Comparison of ENCODE assay signal across 18 cellular contexts in genomic region chr10:101919026-101919784, GRCh38.
DNase-seq lines count a peak whose midpoint lies in the region; ATAC-seq, FAIRE-seq and TF ChIP-seq lines count a peak whose summit lies in the region.
"Had no signal": no experiment of that assay in that cellular context is flagged by ENCODE, and none has a peak within 500 bp of the region (broad histone marks: within the 10 kb centered on the region; RNA-seq: fewer than 3 reads in every experiment).

No MANE protein-coding gene starts in this region.

- no peak overlapping the region for H3K4me3 ChIP-seq in right cardiac atrium (ENCODE audit: low read length)
- no peak overlapping the region for H3K4me3 ChIP-seq in H1 (ENCODE audit: extremely low read depth in 1 of 4, insufficient read depth in 2 of 4, low read depth in 3 of 4, low read length in 4 of 4)
- no peak overlapping the region for H3K4me3 ChIP-seq in neuronal stem cell (ENCODE audit: low read length in 2 of 2)
- H3K4me3 ChIP-seq in OCI-LY7 (ENCODE audit: low read depth, low read length, poor library complexity, severe bottlenecking): no peak overlapping the region
- H3K4me3 ChIP-seq: Peyer's patch had no signal

- H2AFZ ChIP-seq in H1 (ENCODE audit: low read length) (peak overlapping the region; percentile 25; the same call in 1 of the 2 replicates), neuronal stem cell (ENCODE audit: low read length) (no peak overlapping the region), OCI-LY7 (ENCODE audit: low read length) (no peak overlapping the region)

- H2BK20ac ChIP-seq in H1 (ENCODE audit: low read length): no peak overlapping the region

- H2BK15ac ChIP-seq in H1 (ENCODE audit: low read length) (no peak overlapping the region), neuronal stem cell (ENCODE audit: low read length) (no peak overlapping the region)

- no peak overlapping the region for H2BK120ac ChIP-seq in H1 (replicated peaks; ENCODE audit: low read depth, low read length)
- H2BK120ac ChIP-seq in neuronal stem cell (ENCODE audit: low read depth, low read length): no peak overlapping the region

- intact Hi-C loops in right cardiac atrium (cut with DNase I): no loop called here
- intact Hi-C loops in cardiac septum (cut with DNase I): no loop called here
- intact Hi-C loops in OCI-LY7 (cut with micrococcal nuclease; ENCODE audit: unreplicated experiment): no loop called here

- no peak overlapping the region for H3K4ac ChIP-seq in H1 (replicated peaks; ENCODE audit: insufficient read length, low read depth, low read length)
- no peak overlapping the region for H3K4ac ChIP-seq in neuronal stem cell (ENCODE audit: low read length)

- CTCF ChIA-PET in H1 (lab: Charles Lee; ENCODE audit: partially characterized antibody) (interaction anchor here (0.8 to 2.6 kb wide), 5 partner anchors 12 to 154 kb away, joined by 3 to 10 read pairs (median 4); no protein-coding TSS in a partner anchor), OCI-LY7 (lab: Charles Lee; ENCODE audit: unreplicated experiment) (no interaction called here)

- H3K4me2 ChIP-seq in H1 (ENCODE audit: insufficient read depth in 1 of 2, low read depth in 2 of 2, low read length in 2 of 2): peak overlapping the region; percentile 26 to 52; a peak in 2 of 4 replicates
- H3K4me2 ChIP-seq in neuronal stem cell (ENCODE audit: insufficient read depth, low read length, poor library complexity, severe bottlenecking): no peak overlapping the region
- H3K4me2 ChIP-seq in OCI-LY7 (ENCODE audit: low read length): no peak overlapping the region

- H3K79me2 ChIP-seq in H1 (ENCODE audit: control insufficient read depth in 1 of 2, insufficient read depth in 2 of 2, low read length in 2 of 2): no peaks in the 10 kb centered on the region
- H3K79me2 ChIP-seq in OCI-LY7 (ENCODE audit: insufficient read depth, low read depth, low read length): no peaks in the 10 kb centered on the region

- H3K23ac ChIP-seq in H1 (ENCODE audit: insufficient read length): no peak overlapping the region
- no peak overlapping the region for H3K23ac ChIP-seq in neuronal stem cell (ENCODE audit: low read depth, low read length, poor library complexity)

- no peaks in the 10 kb centered on the region for H3K23me2 ChIP-seq in H1 (ENCODE audit: low read depth, low read length)

- H4K5ac ChIP-seq in H1 (ENCODE audit: insufficient read length, low read depth, low read length): no peak overlapping the region

- H4K8ac ChIP-seq in H1 (ENCODE audit: extremely low read depth, insufficient read depth, low read length): no peak overlapping the region
- no peak overlapping the region for H4K8ac ChIP-seq in neuronal stem cell (ENCODE audit: low read depth, low read length)

- peak; percentile 50 for FAIRE-seq in H1 (lab: Jason Lieb, UNC)
- FAIRE-seq: A204.1, D721Med, HTR-8/SVneo had no signal

- no peaks in the 10 kb centered on the region for H3K36me3 ChIP-seq in H1 (ENCODE audit: control insufficient read depth in 2 of 4, insufficient read depth in 4 of 4, low read length in 3 of 4)
- H3K36me3 ChIP-seq in neuronal stem cell (replicated peaks in 1 of 2; ENCODE audit: control insufficient read depth in 2 of 2, insufficient read depth in 2 of 2, low read length in 2 of 2): peaks cover 0 to 1% of the 10 kb centered on the region in 2 donors
- H3K36me3 ChIP-seq in OCI-LY7 (ENCODE audit: insufficient read depth, low read length): no peaks in the 10 kb centered on the region
- H3K36me3 ChIP-seq: Peyer's patch had no signal

- H4K91ac ChIP-seq in H1 (replicated peaks; ENCODE audit: insufficient read length, low read length): no peak overlapping the region
- H4K91ac ChIP-seq in neuronal stem cell (ENCODE audit: low read depth, low read length, poor library complexity): no peak overlapping the region

- no peak for TF ChIP-seq EP300 in H1 (IDR thresholded peaks at IDR 0.05; ENCODE audit: borderline replicate concordance in 1 of 2, low read depth in 2 of 2, low read length in 2 of 2)

- H3K9ac ChIP-seq in H1 (replicated peaks in 1 of 4; ENCODE audit: extremely low read depth in 1 of 4, low read depth in 3 of 4, low read length in 3 of 4) (no peak overlapping the region), neuronal stem cell (ENCODE audit: low read depth, low read length, poor library complexity) (no peak overlapping the region)

- H3K4me1 ChIP-seq in right cardiac atrium (ENCODE audit: control insufficient read depth, insufficient read depth, low read length) (peaks cover 4% of the 10 kb centered on the region), H1 (replicated peaks in 1 of 4; ENCODE audit: control insufficient read depth in 3 of 4, insufficient read depth in 4 of 4, low read length in 3 of 4) (peaks cover 0 to 7% (median 6%) of the 10 kb centered on the region in 4 experiments; a peak in 4 of 7 replicates), neuronal stem cell (ENCODE audit: control insufficient read depth in 2 of 2, insufficient read depth in 1 of 2, low read depth in 1 of 2, low read length in 2 of 2) (peaks cover 0 to 6% of the 10 kb centered on the region in 2 donors), OCI-LY7 (ENCODE audit: insufficient read depth, low read length, poor library complexity, severe bottlenecking) (no peaks in the 10 kb centered on the region)
- H3K4me1 ChIP-seq: Peyer's patch had no signal

- H3K27me3 ChIP-seq in right cardiac atrium (ENCODE audit: control insufficient read depth, insufficient read depth) (no peaks in the 10 kb centered on the region), H1 (replicated peaks in 1 of 4; ENCODE audit: control insufficient read depth in 3 of 4, extremely low read depth in 1 of 4, insufficient read depth in 3 of 4, low read length in 3 of 4) (no peaks in the 10 kb centered on the region), neuronal stem cell (ENCODE audit: control insufficient read depth in 3 of 3, insufficient read depth in 3 of 3, low read depth in 1 of 3, low read length in 3 of 3) (no peaks in the 10 kb centered on the region)
- H3K27me3 ChIP-seq: Peyer's patch had no signal

- no peak overlapping the region for H2AK5ac ChIP-seq in H1 (ENCODE audit: low read depth, low read length)
- H2AK5ac ChIP-seq in neuronal stem cell (ENCODE audit: low read depth, low read length): no peak overlapping the region

- H4K20me1 ChIP-seq in H1 (replicated peaks in 1 of 2; ENCODE audit: control insufficient read depth in 1 of 2, insufficient read depth in 2 of 2, low read length in 2 of 2): no peaks in the 10 kb centered on the region
- no peaks in the 10 kb centered on the region for H4K20me1 ChIP-seq in OCI-LY7 (ENCODE audit: insufficient read depth, low read length)

- H3K9me2 ChIP-seq in OCI-LY7 (ENCODE audit: insufficient read depth, low read length): no peaks in the 10 kb centered on the region

- H3K27ac ChIP-seq in right cardiac atrium (ENCODE audit: low read length) (peak overlapping the region; percentile 31), H1 (ENCODE audit: low read depth, low read length) (no peak overlapping the region), neuronal stem cell (replicated peaks; ENCODE audit: low read length) (peak overlapping the region; percentile 3), OCI-LY7 (ENCODE audit: low read depth, low read length, poor library complexity, severe bottlenecking) (no peak overlapping the region)
- H3K27ac ChIP-seq: Peyer's patch had no signal

- no peak for DNase-seq in right cardiac atrium
- DNase-seq in cardiac septum (ENCODE audit: low spot score): no peak
- DNase-seq in H1 (ENCODE audit: low read depth in 1 of 2, low spot score in 2 of 2): no peak
- no peak for DNase-seq in neuronal stem cell (ENCODE audit: low spot score)
- no peak for DNase-seq in OCI-LY7 (ENCODE audit: low spot score)
- no peak for DNase-seq in UCSD-AML1 (lab: John Stamatoyannopoulos, UW; ENCODE audit: unreplicated experiment)
- DNase-seq in DMS153 (lab: John Stamatoyannopoulos, UW): no peak
- DNase-seq: H7, NCI-H1105, NCI-H146, NCI-H2029, NCI-H226, NCI-H510A treated with DMSO at 0.1 percent for 48 hours, NCI-H82, Peyer's patch had no signal

- POLR2A ChIA-PET in H1 (lab: Charles Lee; ENCODE audit: partially characterized antibody): interaction anchor here (0.6 to 2.2 kb wide), 2 partner anchors 10 to 101 kb away, joined by 3 to 6 read pairs; partner anchors contain the start of gene OGA
- POLR2A ChIA-PET in OCI-LY7 (lab: Charles Lee): no interaction called here

- H3K18ac ChIP-seq in H1 (ENCODE audit: extremely low read depth, low read length) (peak overlapping the region; percentile 25), neuronal stem cell (ENCODE audit: low read length) (peak overlapping the region; percentile 4)

- no TSS peak for BruUV-seq in OCI-LY7 (replicated peaks; lab: Mats Ljungman, UMichigan)

- WGBS in right cardiac atrium: 69% methylated on average over 8 of the region's 8 CpGs
- WGBS in H1 (ENCODE audit: extremely low coverage in 1 of 2, insufficient coverage in 1 of 2, insufficient read length in 1 of 2, insufficient replicate concordance in 2 of 2, low coverage in 1 of 2, low lambda C conversion rate in 2 of 2, missing lambda C conversion rate in 1 of 2), 2 experiments: 76% methylated on average over 7 of the region's 8 CpGs; no CpG with 5 or more reads in 1 of the 2 experiments
- WGBS in neuronal stem cell (ENCODE audit: extremely low coverage in 2 of 2, insufficient read length in 2 of 2, insufficient replicate concordance in 1 of 2), 2 donors: no CpG with 5 or more reads among the region's 8 CpGs

- H3K79me1 ChIP-seq in H1 (ENCODE audit: low read depth, low read length) (no peaks in the 10 kb centered on the region; the same call in 1 of the 2 replicates), neuronal stem cell (ENCODE audit: low read depth, low read length) (no peaks in the 10 kb centered on the region)

- ATAC-seq in right cardiac atrium: no peak

- TF ChIP-seq RAD21 in H1 (IDR thresholded peaks at IDR 0.05 in 1 of 2, conservative IDR thresholded peaks at IDR 0.05 in 1 of 2; ENCODE audit: low read depth in 2 of 2, low read length in 2 of 2): no peak

- no peak for TF ChIP-seq POLR2A in H1 (IDR thresholded peaks at IDR 0.05; ENCODE audit: control extremely low read depth in 1 of 2, low read depth in 2 of 2, low read length in 2 of 2)

- H2BK5ac ChIP-seq in H1 (ENCODE audit: low read depth, low read length): no peak overlapping the region
- no peak overlapping the region for H2BK5ac ChIP-seq in neuronal stem cell (ENCODE audit: low read length)

- H3K56ac ChIP-seq in H1 (replicated peaks; ENCODE audit: insufficient read length, low read depth, low read length): no peak overlapping the region

- no peak overlapping the region for H3K14ac ChIP-seq in H1 (ENCODE audit: insufficient read length)
- H3K14ac ChIP-seq in neuronal stem cell (ENCODE audit: low read length): no peak overlapping the region

- H2BK12ac ChIP-seq in H1 (ENCODE audit: low read depth, low read length): no peak overlapping the region
- H2BK12ac ChIP-seq in neuronal stem cell (ENCODE audit: low read length): no peak overlapping the region

- H3K9me3 ChIP-seq in right cardiac atrium (ENCODE audit: control insufficient read depth, low read length): no peaks in the 10 kb centered on the region
- no peaks in the 10 kb centered on the region for H3K9me3 ChIP-seq in H1 (ENCODE audit: insufficient read depth in 2 of 2, low read depth in 1 of 2, low read length in 1 of 2)
- no peaks in the 10 kb centered on the region for H3K9me3 ChIP-seq in neuronal stem cell (replicated peaks in 1 of 2; ENCODE audit: control insufficient read depth in 2 of 2, insufficient read depth in 1 of 2, low read depth in 1 of 2, low read length in 2 of 2)
- no peaks in the 10 kb centered on the region for H3K9me3 ChIP-seq in OCI-LY7 (ENCODE audit: low read length)
- H3K9me3 ChIP-seq: Peyer's patch had no signal

- no peak for TF ChIP-seq CTCF in H1 (IDR thresholded peaks at IDR 0.05; ENCODE audit: control extremely low read depth in 1 of 3, insufficient read depth in 1 of 3, low read depth in 1 of 3, low read length in 3 of 3)
- TF ChIP-seq CTCF in OCI-LY7 (conservative IDR thresholded peaks at IDR 0.05; ENCODE audit: low read length): no peak

Comparison
In these comparisons a context has a peak if more than half of its experiments do, and no peak if none do; other contexts are left out.
1. H3K27ac ChIP-seq: peak in right cardiac atrium (single experiment) and neuronal stem cell (single experiment); none in H1 (single experiment) and OCI-LY7 (single experiment).
2. H3K4me2 ChIP-seq: peak in H1 (2 of 2); none in neuronal stem cell (single experiment) and OCI-LY7 (single experiment).